In genomic region chr1:3772715-3773571, GRCh38 we compare ENCODE assay signal across 9 cellular contexts. TPM values are rescaled to one million over a fixed set of nuclear protein-coding genes. Genes with fewer than 3 reads are reported as not detected.
DNase-seq lines count a peak whose midpoint lies in the region; ATAC-seq and TF ChIP-seq lines count a peak whose summit lies in the region.
"Had no signal": no experiment of that assay in that cellular context is flagged by ENCODE, and none has a peak within 500 bp of the region (broad histone marks: within the 10 kb centered on the region; RNA-seq: fewer than 3 reads in every experiment).

A gene with protein sequence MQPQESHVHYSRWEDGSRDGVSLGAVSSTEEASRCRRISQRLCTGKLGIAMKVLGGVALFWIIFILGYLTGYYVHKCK (plus strand): TSS chr1:3772749. CDS start chr1:3775374, 2,625 bp downstream.

- peaks cover 15% of the 10 kb centered on the region for H3K4me1 Mint-ChIP-seq in activated T-cell treated with anti-CD3 and anti-CD28 coated beads, Interleukin-2, amount 50 U/mL, for 4 hours (ENCODE audit: low read depth)

- peak; percentile 33 for ATAC-seq in HG02970 (IDR thresholded peaks at IDR 0.05; ENCODE audit: low FRiP score, unreplicated experiment)
- ATAC-seq in activated T-cell treated with anti-CD3 and anti-CD28 coated beads, Interleukin-2, amount 50 U/mL, for 4 hours = no peak
- ATAC-seq in HG02840 (IDR thresholded peaks at IDR 0.05; ENCODE audit: low FRiP score, unreplicated experiment) = no peak

- no peak for TF ChIP-seq CTCF in GM12865 (IDR thresholded peaks at IDR 0.05; ENCODE audit: insufficient read depth, low read depth, low read length, missing control alignments)
- TF ChIP-seq CTCF in right atrium auricular region (IDR thresholded peaks at IDR 0.05) = no peak

- H3K4me3 ChIP-seq in GM12865 (ENCODE audit: low read depth, low read length) = peak within 1 kb of the TSS; percentile 64
- H3K4me3 ChIP-seq in right atrium auricular region = peak within 1 kb of the TSS; percentile 64 to 76
- H3K4me3 ChIP-seq in skeletal muscle satellite cell (ENCODE audit: low read length) = peak within 1 kb of the TSS; percentile 66

- H3K27me3 ChIP-seq in right atrium auricular region (no peaks in the 10 kb centered on the region), skeletal muscle satellite cell (ENCODE audit: control insufficient read depth, insufficient read depth, low read length) (peaks cover 16% of the 10 kb centered on the region)

- peak within 1 kb of the TSS; percentile 30 for H3K9ac ChIP-seq in skeletal muscle satellite cell (ENCODE audit: low read depth, low read length)

- DNase-seq in GM12865 (ENCODE audit: low read depth) (no peak), right atrium auricular region (ENCODE audit: low spot score) (peak; percentile 65), NCI-H1105 treated with DMSO at 0.1 percent for 48 hours (lab: John Stamatoyannopoulos, UW) (no peak), hippocampal formation (lab: John Stamatoyannopoulos, UW) (no peak)
- no peak for DNase-seq in activated T-cell treated with anti-CD3 and anti-CD28 coated beads, Interleukin-2, amount 50 U/mL, for 4 hours

- no peaks in the 10 kb centered on the region for H3K36me3 Mint-ChIP-seq in activated T-cell treated with anti-CD3 and anti-CD28 coated beads, Interleukin-2, amount 50 U/mL, for 4 hours (ENCODE audit: insufficient read depth)

- H3K36me3 ChIP-seq in right atrium auricular region = no peaks in the 10 kb centered on the region
- H3K36me3 ChIP-seq in skeletal muscle satellite cell (ENCODE audit: insufficient read depth, low read length) = no peaks in the 10 kb centered on the region

- H3K4me3 Mint-ChIP-seq in activated T-cell treated with anti-CD3 and anti-CD28 coated beads, Interleukin-2, amount 50 U/mL, for 4 hours = peak within 1 kb of the TSS; percentile 74

- peak within 1 kb of the TSS; percentile 90 to 93 for H3K27ac ChIP-seq in right atrium auricular region

- peak within 1 kb of the TSS; percentile 79 for H3K4me2 ChIP-seq in skeletal muscle satellite cell (ENCODE audit: low read length)

- H3K4me1 ChIP-seq in right atrium auricular region = peaks cover 0 to 55% of the 10 kb centered on the region in 2 donors
- H3K4me1 ChIP-seq in skeletal muscle satellite cell (ENCODE audit: control insufficient read depth, insufficient read depth, low read length) = peaks cover 20% of the 10 kb centered on the region

- no peaks in the 10 kb centered on the region for H3K9me3 Mint-ChIP-seq in activated T-cell treated with anti-CD3 and anti-CD28 coated beads, Interleukin-2, amount 50 U/mL, for 4 hours

- H3K9me3 ChIP-seq in right atrium auricular region = no peaks in the 10 kb centered on the region
- H3K9me3 ChIP-seq in skeletal muscle satellite cell (replicated peaks; ENCODE audit: low read length) = no peaks in the 10 kb centered on the region

- H3K27me3 Mint-ChIP-seq in activated T-cell treated with anti-CD3 and anti-CD28 coated beads, Interleukin-2, amount 50 U/mL, for 4 hours (ENCODE audit: low read depth) = no peaks in the 10 kb centered on the region

RNA-seq across cellular contexts. Expression of the gene that starts here (rescaled TPM):
- 1 to 10 TPM; 1.7 to 2.0 (median 1.9) TPM for total RNA-seq in activated T-cell treated with anti-CD3 and anti-CD28 coated beads, Interleukin-2, amount 50 U/mL, for 4 hours
- total RNA-seq in right atrium auricular region = 10 to 100 TPM; 40.4 to 54.6 TPM
- total RNA-seq in skeletal muscle satellite cell (2012; rRNA removed) = not detected in 2 replicates
- total RNA-seq: T-helper 1 cell treated with Interleukin-12 subunit alpha and Interleukin-12 subunit beta and Interleukin-4 antibody, amounts not matched to agents 30 ng/mL and 1 ng/mL, for 36 hours had no signal

Comparison
In these comparisons a context has a peak if more than half of its experiments do, and no peak if none do; other contexts are left out.
1. RNA of the gene that starts here (total RNA-seq): 40.4 to 54.6 TPM in right atrium auricular region; 1.7 to 2.0 TPM in activated T-cell treated with anti-CD3 and anti-CD28 coated beads, Interleukin-2, amount 50 U/mL, for 4 hours; every median in the first group is over 10 times any median in the second.
2. Peak in every context shown above with its lines, with median percentiles within 50 percentile points of each other: H3K4me3 ChIP-seq.